ENCODE assay signal across 19 cellular contexts in the genomic region with DNA sequence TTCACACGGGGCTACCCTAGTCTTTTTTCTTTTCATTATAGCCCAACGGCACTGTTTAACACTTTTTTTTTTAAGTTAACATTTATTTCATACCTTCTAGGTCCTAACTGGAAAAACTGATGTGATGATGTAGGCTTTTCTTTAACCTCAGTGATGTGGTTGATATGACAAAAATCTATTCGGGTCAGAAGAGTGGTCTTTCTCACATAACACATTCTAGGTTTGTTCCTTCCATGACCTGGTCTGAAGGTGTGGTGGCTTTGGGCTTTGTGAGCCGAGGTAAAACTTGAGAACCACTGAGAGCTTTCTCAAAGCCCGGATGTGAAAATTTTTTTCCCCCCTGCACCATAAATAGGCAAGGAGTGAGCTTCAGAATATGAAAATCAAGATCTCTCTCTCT. TPM values are rescaled to one million over a fixed set of nuclear protein-coding genes. Genes with fewer than 3 reads are reported as not detected.
DNase-seq lines count a peak whose midpoint lies in the region; ATAC-seq lines count a peak whose summit lies in the region.
"Had no signal": no experiment of that assay in that cellular context is flagged by ENCODE, and none has a peak within 500 bp of the region (broad histone marks: within the 10 kb centered on the region; RNA-seq: fewer than 3 reads in every experiment).

No MANE protein-coding gene starts in this region.

- H3K4me3 Mint-ChIP-seq in activated T-helper 1 cell treated with anti-CD3 and anti-CD28 coated beads, Interleukin-12 subunit alpha, Interleukin-12 subunit beta, Interleukin-2, Interleukin-4 antibody, amounts not matched to agents 30 ng/mL and 10 ng/mL and 1 ng/mL, durations not matched to agents 14 hours and 24 hours and 36 hours, result no peak overlapping the region
- H3K4me3 Mint-ChIP-seq in natural killer cell treated with Interleukin-12 subunit alpha and Interleukin-12 subunit beta and Interleukin-15 and Interleukin-18, amount 100 ng/mL, for 72 hours, result peak overlapping the region; percentile 24
- H3K4me3 Mint-ChIP-seq in CD4-positive, alpha-beta memory T cell, result no peak overlapping the region

- CTCF ChIA-PET in CD4-positive, alpha-beta memory T cell (lab: Charles Lee; ENCODE audit: partially characterized antibody), result interaction anchor here (1.3 kb wide), 1 partner anchor 38 kb away, joined by 5 read pairs; no protein-coding TSS in a partner anchor

- peaks cover 17% of the 10 kb centered on the region for H3K36me3 Mint-ChIP-seq in activated T-helper 1 cell treated with anti-CD3 and anti-CD28 coated beads, Interleukin-12 subunit alpha, Interleukin-12 subunit beta, Interleukin-2, Interleukin-4 antibody, amounts not matched to agents 30 ng/mL and 10 ng/mL and 1 ng/mL, durations not matched to agents 14 hours and 24 hours and 36 hours (ENCODE audit: low read depth)
- no peaks in the 10 kb centered on the region for H3K36me3 Mint-ChIP-seq in natural killer cell treated with Interleukin-12 subunit alpha and Interleukin-12 subunit beta and Interleukin-15 and Interleukin-18, amount 100 ng/mL, for 72 hours
- H3K36me3 Mint-ChIP-seq in CD4-positive, alpha-beta memory T cell, result peaks cover 7 to 30% of the 10 kb centered on the region in 2 donors

- in situ Hi-C loops in HAP-1 (cut with MboI; ENCODE audit: low sequenced_read_pairs), result no loop called here

- no peak for DNase-seq in activated CD4-positive, CD25-positive, alpha-beta regulatory T cell treated with anti-CD3 and anti-CD28 coated beads, Interleukin-2, amount 50 U/mL, for 72 hours
- no peak for DNase-seq in activated T-helper 1 cell treated with anti-CD3 and anti-CD28 coated beads, Interleukin-12 subunit alpha, Interleukin-12 subunit beta, Interleukin-2, Interleukin-4 antibody, amounts not matched to agents 30 ng/mL and 10 ng/mL and 1 ng/mL, durations not matched to agents 14 hours and 24 hours and 36 hours (ENCODE audit: low spot score)
- no peak for DNase-seq in natural killer cell treated with Interleukin-12 subunit alpha and Interleukin-12 subunit beta and Interleukin-15 and Interleukin-18, amount 100 ng/mL, for 72 hours (ENCODE audit: low spot score)
- DNase-seq in CD4-positive, alpha-beta memory T cell, result no peak
- DNase-seq in NCI-H2196 (lab: John Stamatoyannopoulos, UW; ENCODE audit: unreplicated experiment) (no peak), HAP-1 (ENCODE audit: low spot score in 2 of 2) (no peak)
- DNase-seq: DMS153, EL, NCI-H1048, NCI-H146, NCI-H2081 treated with DMSO at 0.1 percent for 48 hours, NCI-H226, PC-3 had no signal

- no peak overlapping the region for H3K27ac ChIP-seq in CD4-positive, alpha-beta memory T cell (ENCODE audit: low read depth, low read length)
- H3K27ac ChIP-seq: 22Rv1, BLaER1, HL-60 had no signal

- no peaks in the 10 kb centered on the region for H3K27me3 ChIP-seq in CD4-positive, alpha-beta memory T cell (ENCODE audit: insufficient read depth, low read length)
- H3K27me3 ChIP-seq in HAP-1 (ENCODE audit: low read depth), result no peaks in the 10 kb centered on the region
- H3K27me3 ChIP-seq: BLaER1 had no signal

- no peaks in the 10 kb centered on the region for H3K27me3 Mint-ChIP-seq in activated T-helper 1 cell treated with anti-CD3 and anti-CD28 coated beads, Interleukin-12 subunit alpha, Interleukin-12 subunit beta, Interleukin-2, Interleukin-4 antibody, amounts not matched to agents 30 ng/mL and 10 ng/mL and 1 ng/mL, durations not matched to agents 14 hours and 24 hours and 36 hours (ENCODE audit: insufficient read depth)
- no peaks in the 10 kb centered on the region for H3K27me3 Mint-ChIP-seq in natural killer cell treated with Interleukin-12 subunit alpha and Interleukin-12 subunit beta and Interleukin-15 and Interleukin-18, amount 100 ng/mL, for 72 hours
- H3K27me3 Mint-ChIP-seq in CD4-positive, alpha-beta memory T cell, result no peaks in the 10 kb centered on the region

- no peaks in the 10 kb centered on the region for H3K9me3 Mint-ChIP-seq in activated T-helper 1 cell treated with anti-CD3 and anti-CD28 coated beads, Interleukin-12 subunit alpha, Interleukin-12 subunit beta, Interleukin-2, Interleukin-4 antibody, amounts not matched to agents 30 ng/mL and 10 ng/mL and 1 ng/mL, durations not matched to agents 14 hours and 24 hours and 36 hours
- H3K9me3 Mint-ChIP-seq in natural killer cell treated with Interleukin-12 subunit alpha and Interleukin-12 subunit beta and Interleukin-15 and Interleukin-18, amount 100 ng/mL, for 72 hours, result peaks cover 3% of the 10 kb centered on the region
- no peaks in the 10 kb centered on the region for H3K9me3 Mint-ChIP-seq in CD4-positive, alpha-beta memory T cell

- H3K36me3 ChIP-seq in CD4-positive, alpha-beta memory T cell (ENCODE audit: insufficient read depth, low read length), result no peaks in the 10 kb centered on the region
- H3K36me3 ChIP-seq in HAP-1 (replicated peaks), result 0 out of 2 replicates have a peak, but pooled peaks cover 5% of the 10 kb centered on the region

- peaks cover 71% of the 10 kb centered on the region for H3K4me1 Mint-ChIP-seq in activated T-helper 1 cell treated with anti-CD3 and anti-CD28 coated beads, Interleukin-12 subunit alpha, Interleukin-12 subunit beta, Interleukin-2, Interleukin-4 antibody, amounts not matched to agents 30 ng/mL and 10 ng/mL and 1 ng/mL, durations not matched to agents 14 hours and 24 hours and 36 hours (ENCODE audit: low read depth)
- H3K4me1 Mint-ChIP-seq in natural killer cell treated with Interleukin-12 subunit alpha and Interleukin-12 subunit beta and Interleukin-15 and Interleukin-18, amount 100 ng/mL, for 72 hours (ENCODE audit: low read depth in 2 of 2), result peaks cover 49 to 61% of the 10 kb centered on the region in 2 donors
- H3K4me1 Mint-ChIP-seq in CD4-positive, alpha-beta memory T cell, result peaks cover 17 to 44% (median 35%) of the 10 kb centered on the region in 4 donors

- peak overlapping the region; percentile 7 for H3K27ac Mint-ChIP-seq in activated T-helper 1 cell treated with anti-CD3 and anti-CD28 coated beads, Interleukin-12 subunit alpha, Interleukin-12 subunit beta, Interleukin-2, Interleukin-4 antibody, amounts not matched to agents 30 ng/mL and 10 ng/mL and 1 ng/mL, durations not matched to agents 14 hours and 24 hours and 36 hours
- H3K27ac Mint-ChIP-seq in natural killer cell treated with Interleukin-12 subunit alpha and Interleukin-12 subunit beta and Interleukin-15 and Interleukin-18, amount 100 ng/mL, for 72 hours, result peak overlapping the region; percentile 13 to 76
- peak overlapping the region in 2 of 7 donors; percentile 61 to 84 for H3K27ac Mint-ChIP-seq in CD4-positive, alpha-beta memory T cell

- H3K4me3 ChIP-seq in CD4-positive, alpha-beta memory T cell (ENCODE audit: low read length in 2 of 2), result no peak overlapping the region
- no peak overlapping the region for H3K4me3 ChIP-seq in HAP-1
- H3K4me3 ChIP-seq: BLaER1 had no signal

- H3K9me3 ChIP-seq in CD4-positive, alpha-beta memory T cell (ENCODE audit: control insufficient read depth in 1 of 2, low read length in 2 of 2), result no peaks in the 10 kb centered on the region
- no peaks in the 10 kb centered on the region for H3K9me3 ChIP-seq in HAP-1
- H3K9me3 ChIP-seq: BLaER1 had no signal

- peak; percentile 21 to 27 for ATAC-seq in activated CD4-positive, CD25-positive, alpha-beta regulatory T cell treated with anti-CD3 and anti-CD28 coated beads, Interleukin-2, amount 50 U/mL, for 24 hours
- ATAC-seq in GM18909 (IDR thresholded peaks at IDR 0.05; ENCODE audit: poor library complexity, unreplicated experiment), result peak; percentile 33
- ATAC-seq in natural killer cell treated with Interleukin-12 subunit alpha and Interleukin-12 subunit beta and Interleukin-15 and Interleukin-18, amount 100 ng/mL, for 72 hours, result peak; percentile 65
- ATAC-seq: HCT116, PC-3 had no signal

- no peaks in the 10 kb centered on the region for H3K4me1 ChIP-seq in CD4-positive, alpha-beta memory T cell (ENCODE audit: insufficient read depth, low read length)
- H3K4me1 ChIP-seq in HAP-1, result no peaks in the 10 kb centered on the region
- H3K4me1 ChIP-seq: BLaER1 had no signal

- intact Hi-C loops in activated T-helper 1 cell treated with anti-CD3 and anti-CD28 coated beads, Interleukin-12 subunit alpha, Interleukin-12 subunit beta, Interleukin-2, Interleukin-4 antibody, amounts not matched to agents 30 ng/mL and 10 ng/mL and 1 ng/mL, durations not matched to agents 14 hours and 24 hours and 36 hours (cut with micrococcal nuclease), result no loop called here
- intact Hi-C loops in CD4-positive, alpha-beta memory T cell (cut with micrococcal nuclease), result no loop called here

- POLR2A ChIA-PET in CD4-positive, alpha-beta memory T cell (lab: Charles Lee; ENCODE audit: partially characterized antibody), result no interaction called here

RNA-seq across cellular contexts. Expression of a gene that starts 44.2 kb away (rescaled TPM):
- total RNA-seq in activated T-helper 1 cell treated with anti-CD3 and anti-CD28 coated beads, Interleukin-12 subunit alpha, Interleukin-12 subunit beta, Interleukin-2, Interleukin-4 antibody, amounts not matched to agents 30 ng/mL and 10 ng/mL and 1 ng/mL, durations not matched to agents 14 hours and 24 hours and 36 hours, result 15.7 and 18.1 TPM in 2 replicates
- 10 to 100 TPM; 25.7 to 34.1 TPM for total RNA-seq in natural killer cell treated with Interleukin-12 subunit alpha and Interleukin-12 subunit beta and Interleukin-15 and Interleukin-18, amount 100 ng/mL, for 72 hours
- 10 to 100 TPM; 12.2 to 13.1 TPM for total RNA-seq in CD4-positive, alpha-beta memory T cell
- 1 to 10 TPM; 3.5 to 7.8 TPM for polyA plus RNA-seq in CD4-positive, alpha-beta memory T cell
